Comparison of ENCODE assay signal across 1 cellular context in genomic region chr1:201486158-201486557, GRCh38.
A peak's percentile ranks its signal among the peaks of the same experiment; 100 is the strongest.
TF ChIP-seq lines count a peak whose summit lies in the region.

No MANE protein-coding gene starts in this region.

TF ChIP-seq in K562, 482 proteins besides CTCF, POLR2A, EP300 and RAD21 (continued from another document and continues in another):
- TF ChIP-seq KDM5B (IDR thresholded peaks at IDR 0.05; ENCODE audit: insufficient replicate concordance, low read depth, low read length) (no peak), CXXC5 (CRISPR knock-in tag; IDR thresholded peaks at IDR 0.05) (no peak), SOX6 (IDR thresholded peaks at IDR 0.05) (0 out of 2 replicates have a peak, but pooled peaks have one; percentile 33), ZNF436 (CRISPR knock-in tag; IDR thresholded peaks at IDR 0.05) (no peak), NEUROD1 (IDR thresholded peaks at IDR 0.05; ENCODE audit: borderline replicate concordance, low read depth, low read length, partially characterized antibody) (no peak), PPARD (CRISPR knock-in tag; IDR thresholded peaks at IDR 0.05) (no peak), CEBPB (tag; IDR thresholded peaks at IDR 0.05) (peak; percentile 46; the same call in 1 of the 2 replicates), CBX8 (IDR thresholded peaks at IDR 0.05; ENCODE audit: borderline replicate concordance, extremely low read depth, low read depth, low read length, poor library complexity, severe bottlenecking) (no peak), ZNF780A (CRISPR knock-in tag; IDR thresholded peaks at IDR 0.05) (no peak), HEY1 (CRISPR knock-in tag; IDR thresholded peaks at IDR 0.05; ENCODE audit: borderline replicate concordance) (no peak), PRPF4 (IDR thresholded peaks at IDR 0.05; ENCODE audit: insufficient read depth, low read depth, low read length, poor library complexity, severe bottlenecking) (no peak), ELF4 (CRISPR knock-in tag; IDR thresholded peaks at IDR 0.05) (no peak), SIN3B (IDR thresholded peaks at IDR 0.05; ENCODE audit: low read depth) (no peak), ZNF197 (CRISPR knock-in tag; IDR thresholded peaks at IDR 0.05; ENCODE audit: low read depth) (no peak), NCOR1 (IDR thresholded peaks at IDR 0.05) (no peak), CHD4 (IDR thresholded peaks at IDR 0.05; ENCODE audit: insufficient read depth, insufficient replicate concordance, low read depth, low read length, poor library complexity, severe bottlenecking) (no peak), ARID1B (IDR thresholded peaks at IDR 0.05) (peak; percentile 24; the same call in 1 of the 2 replicates), MCM3 (IDR thresholded peaks at IDR 0.05) (no peak), FOXP1 (CRISPR knock-in tag; IDR thresholded peaks at IDR 0.05) (no peak), TAF15 (IDR thresholded peaks at IDR 0.05; ENCODE audit: low read depth, low read length) (no peak), TFAM (CRISPR knock-in tag; conservative IDR thresholded peaks at IDR 0.05) (no peak), CBX3 (IDR thresholded peaks at IDR 0.05; ENCODE audit: borderline replicate concordance in 1 of 2, low read length in 2 of 2) (no peak), CEBPG (CRISPR knock-in tag; IDR thresholded peaks at IDR 0.05) (no peak), CEBPG (tag; conservative IDR thresholded peaks at IDR 0.05 in 1 of 2, IDR thresholded peaks at IDR 0.05 in 1 of 2) (peak; percentile 45 to 81; a peak in 2 of 4 replicates), RHOXF2B (CRISPR knock-in tag; conservative IDR thresholded peaks at IDR 0.05) (no peak), HIVEP1 (CRISPR knock-in tag; IDR thresholded peaks at IDR 0.05) (no peak), FOXK2 (conservative IDR thresholded peaks at IDR 0.05 in 1 of 2, IDR thresholded peaks at IDR 0.05 in 1 of 2; ENCODE audit: low read depth in 2 of 2) (peak in 1 of 2 experiments; percentile 33; a peak in 2 of 4 replicates), ZBTB34 (CRISPR knock-in tag; IDR thresholded peaks at IDR 0.05) (no peak), PHTF2 (CRISPR knock-in tag; IDR thresholded peaks at IDR 0.05) (no peak), POLR2H (tag; IDR thresholded peaks at IDR 0.05; ENCODE audit: low read depth) (no peak), BRCA1 (IDR thresholded peaks at IDR 0.05) (no peak), BRCA1 (CRISPR knock-in tag; IDR thresholded peaks at IDR 0.05) (no peak), KAT7 (CRISPR knock-in tag; IDR thresholded peaks at IDR 0.05; ENCODE audit: borderline replicate concordance) (no peak), ZNF589 (CRISPR knock-in tag; IDR thresholded peaks at IDR 0.05; ENCODE audit: low read depth) (peak; percentile 40; the same call in 1 of the 2 replicates), SMAD4 (CRISPR knock-in tag; conservative IDR thresholded peaks at IDR 0.05) (peak; percentile 85), PYGO2 (tag; IDR thresholded peaks at IDR 0.05) (no peak), ZNF830 (CRISPR knock-in tag; IDR thresholded peaks at IDR 0.05) (no peak), SAFB2 (IDR thresholded peaks at IDR 0.05; ENCODE audit: borderline replicate concordance, low read depth, low read length, severe bottlenecking) (no peak), RFX5 (IDR thresholded peaks at IDR 0.05; ENCODE audit: low read depth, low read length) (no peak)
- TF ChIP-seq, protein P1, sequence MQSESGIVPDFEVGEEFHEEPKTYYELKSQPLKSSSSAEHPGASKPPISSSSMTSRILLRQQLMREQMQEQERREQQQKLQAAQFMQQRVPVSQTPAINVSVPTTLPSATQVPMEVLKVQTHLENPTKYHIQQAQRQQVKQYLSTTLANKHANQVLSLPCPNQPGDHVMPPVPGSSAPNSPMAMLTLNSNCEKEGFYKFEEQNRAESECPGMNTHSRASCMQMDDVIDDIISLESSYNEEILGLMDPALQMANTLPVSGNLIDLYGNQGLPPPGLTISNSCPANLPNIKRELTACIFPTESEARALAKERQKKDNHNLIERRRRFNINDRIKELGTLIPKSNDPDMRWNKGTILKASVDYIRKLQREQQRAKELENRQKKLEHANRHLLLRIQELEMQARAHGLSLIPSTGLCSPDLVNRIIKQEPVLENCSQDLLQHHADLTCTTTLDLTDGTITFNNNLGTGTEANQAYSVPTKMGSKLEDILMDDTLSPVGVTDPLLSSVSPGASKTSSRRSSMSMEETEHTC (IDR thresholded peaks at IDR 0.05), result no peak
- TF ChIP-seq, protein P2, sequence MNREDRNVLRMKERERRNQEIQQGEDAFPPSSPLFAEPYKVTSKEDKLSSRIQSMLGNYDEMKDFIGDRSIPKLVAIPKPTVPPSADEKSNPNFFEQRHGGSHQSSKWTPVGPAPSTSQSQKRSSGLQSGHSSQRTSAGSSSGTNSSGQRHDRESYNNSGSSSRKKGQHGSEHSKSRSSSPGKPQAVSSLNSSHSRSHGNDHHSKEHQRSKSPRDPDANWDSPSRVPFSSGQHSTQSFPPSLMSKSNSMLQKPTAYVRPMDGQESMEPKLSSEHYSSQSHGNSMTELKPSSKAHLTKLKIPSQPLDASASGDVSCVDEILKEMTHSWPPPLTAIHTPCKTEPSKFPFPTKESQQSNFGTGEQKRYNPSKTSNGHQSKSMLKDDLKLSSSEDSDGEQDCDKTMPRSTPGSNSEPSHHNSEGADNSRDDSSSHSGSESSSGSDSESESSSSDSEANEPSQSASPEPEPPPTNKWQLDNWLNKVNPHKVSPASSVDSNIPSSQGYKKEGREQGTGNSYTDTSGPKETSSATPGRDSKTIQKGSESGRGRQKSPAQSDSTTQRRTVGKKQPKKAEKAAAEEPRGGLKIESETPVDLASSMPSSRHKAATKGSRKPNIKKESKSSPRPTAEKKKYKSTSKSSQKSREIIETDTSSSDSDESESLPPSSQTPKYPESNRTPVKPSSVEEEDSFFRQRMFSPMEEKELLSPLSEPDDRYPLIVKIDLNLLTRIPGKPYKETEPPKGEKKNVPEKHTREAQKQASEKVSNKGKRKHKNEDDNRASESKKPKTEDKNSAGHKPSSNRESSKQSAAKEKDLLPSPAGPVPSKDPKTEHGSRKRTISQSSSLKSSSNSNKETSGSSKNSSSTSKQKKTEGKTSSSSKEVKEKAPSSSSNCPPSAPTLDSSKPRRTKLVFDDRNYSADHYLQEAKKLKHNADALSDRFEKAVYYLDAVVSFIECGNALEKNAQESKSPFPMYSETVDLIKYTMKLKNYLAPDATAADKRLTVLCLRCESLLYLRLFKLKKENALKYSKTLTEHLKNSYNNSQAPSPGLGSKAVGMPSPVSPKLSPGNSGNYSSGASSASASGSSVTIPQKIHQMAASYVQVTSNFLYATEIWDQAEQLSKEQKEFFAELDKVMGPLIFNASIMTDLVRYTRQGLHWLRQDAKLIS (CRISPR knock-in tag; IDR thresholded peaks at IDR 0.05), result no peak
- TF ChIP-seq, protein P3, sequence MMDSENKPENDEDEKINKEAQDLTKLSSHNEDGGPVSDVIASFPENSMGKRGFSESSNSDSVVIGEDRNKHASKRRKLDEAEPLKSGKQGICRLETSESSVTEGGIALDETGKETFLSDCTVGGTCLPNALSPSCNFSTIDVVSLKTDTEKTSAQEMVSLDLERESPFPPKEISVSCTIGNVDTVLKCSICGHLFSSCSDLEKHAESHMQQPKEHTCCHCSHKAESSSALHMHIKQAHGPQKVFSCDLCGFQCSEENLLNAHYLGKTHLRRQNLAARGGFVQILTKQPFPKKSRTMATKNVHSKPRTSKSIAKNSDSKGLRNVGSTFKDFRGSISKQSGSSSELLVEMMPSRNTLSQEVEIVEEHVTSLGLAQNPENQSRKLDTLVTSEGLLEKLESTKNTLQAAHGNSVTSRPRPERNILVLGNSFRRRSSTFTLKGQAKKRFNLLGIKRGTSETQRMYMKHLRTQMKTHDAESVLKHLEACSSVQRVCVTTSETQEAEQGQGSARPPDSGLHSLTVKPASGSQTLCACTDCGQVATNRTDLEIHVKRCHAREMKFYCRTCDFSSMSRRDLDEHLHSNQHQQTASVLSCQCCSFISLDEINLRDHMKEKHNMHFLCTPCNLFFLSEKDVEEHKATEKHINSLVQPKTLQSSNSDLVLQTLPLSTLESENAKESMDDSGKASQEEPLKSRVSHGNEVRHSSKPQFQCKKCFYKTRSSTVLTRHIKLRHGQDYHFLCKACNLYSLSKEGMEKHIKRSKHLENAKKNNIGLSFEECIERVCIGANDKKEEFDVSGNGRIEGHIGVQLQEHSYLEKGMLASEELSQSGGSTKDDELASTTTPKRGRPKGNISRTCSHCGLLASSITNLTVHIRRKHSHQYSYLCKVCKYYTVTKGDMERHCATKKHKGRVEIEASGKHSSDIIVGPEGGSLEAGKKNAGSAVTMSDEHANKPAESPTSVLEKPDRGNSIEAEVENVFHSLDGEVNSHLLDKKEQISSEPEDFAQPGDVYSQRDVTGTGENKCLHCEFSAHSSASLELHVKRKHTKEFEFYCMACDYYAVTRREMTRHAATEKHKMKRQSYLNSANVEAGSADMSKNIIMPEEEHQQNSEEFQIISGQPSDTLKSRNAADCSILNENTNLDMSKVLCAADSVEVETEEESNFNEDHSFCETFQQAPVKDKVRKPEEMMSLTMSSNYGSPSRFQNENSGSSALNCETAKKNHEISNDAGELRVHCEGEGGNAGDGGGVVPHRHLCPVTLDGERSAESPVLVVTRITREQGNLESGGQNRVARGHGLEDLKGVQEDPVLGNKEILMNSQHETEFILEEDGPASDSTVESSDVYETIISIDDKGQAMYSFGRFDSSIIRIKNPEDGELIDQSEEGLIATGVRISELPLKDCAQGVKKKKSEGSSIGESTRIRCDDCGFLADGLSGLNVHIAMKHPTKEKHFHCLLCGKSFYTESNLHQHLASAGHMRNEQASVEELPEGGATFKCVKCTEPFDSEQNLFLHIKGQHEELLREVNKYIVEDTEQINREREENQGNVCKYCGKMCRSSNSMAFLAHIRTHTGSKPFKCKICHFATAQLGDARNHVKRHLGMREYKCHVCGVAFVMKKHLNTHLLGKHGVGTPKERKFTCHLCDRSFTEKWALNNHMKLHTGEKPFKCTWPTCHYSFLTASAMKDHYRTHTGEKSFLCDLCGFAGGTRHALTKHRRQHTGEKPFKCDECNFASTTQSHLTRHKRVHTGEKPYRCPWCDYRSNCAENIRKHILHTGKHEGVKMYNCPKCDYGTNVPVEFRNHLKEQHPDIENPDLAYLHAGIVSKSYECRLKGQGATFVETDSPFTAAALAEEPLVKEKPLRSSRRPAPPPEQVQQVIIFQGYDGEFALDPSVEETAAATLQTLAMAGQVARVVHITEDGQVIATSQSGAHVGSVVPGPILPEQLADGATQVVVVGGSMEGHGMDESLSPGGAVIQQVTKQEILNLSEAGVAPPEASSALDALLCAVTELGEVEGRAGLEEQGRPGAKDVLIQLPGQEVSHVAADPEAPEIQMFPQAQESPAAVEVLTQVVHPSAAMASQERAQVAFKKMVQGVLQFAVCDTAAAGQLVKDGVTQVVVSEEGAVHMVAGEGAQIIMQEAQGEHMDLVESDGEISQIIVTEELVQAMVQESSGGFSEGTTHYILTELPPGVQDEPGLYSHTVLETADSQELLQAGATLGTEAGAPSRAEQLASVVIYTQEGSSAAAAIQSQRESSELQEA (IDR thresholded peaks at IDR 0.05; ENCODE audit: low read depth), result no peak
- TF ChIP-seq, protein P4, sequence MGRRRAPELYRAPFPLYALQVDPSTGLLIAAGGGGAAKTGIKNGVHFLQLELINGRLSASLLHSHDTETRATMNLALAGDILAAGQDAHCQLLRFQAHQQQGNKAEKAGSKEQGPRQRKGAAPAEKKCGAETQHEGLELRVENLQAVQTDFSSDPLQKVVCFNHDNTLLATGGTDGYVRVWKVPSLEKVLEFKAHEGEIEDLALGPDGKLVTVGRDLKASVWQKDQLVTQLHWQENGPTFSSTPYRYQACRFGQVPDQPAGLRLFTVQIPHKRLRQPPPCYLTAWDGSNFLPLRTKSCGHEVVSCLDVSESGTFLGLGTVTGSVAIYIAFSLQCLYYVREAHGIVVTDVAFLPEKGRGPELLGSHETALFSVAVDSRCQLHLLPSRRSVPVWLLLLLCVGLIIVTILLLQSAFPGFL (CRISPR knock-in tag; IDR thresholded peaks at IDR 0.05), result no peak
- TF ChIP-seq, protein P5, sequence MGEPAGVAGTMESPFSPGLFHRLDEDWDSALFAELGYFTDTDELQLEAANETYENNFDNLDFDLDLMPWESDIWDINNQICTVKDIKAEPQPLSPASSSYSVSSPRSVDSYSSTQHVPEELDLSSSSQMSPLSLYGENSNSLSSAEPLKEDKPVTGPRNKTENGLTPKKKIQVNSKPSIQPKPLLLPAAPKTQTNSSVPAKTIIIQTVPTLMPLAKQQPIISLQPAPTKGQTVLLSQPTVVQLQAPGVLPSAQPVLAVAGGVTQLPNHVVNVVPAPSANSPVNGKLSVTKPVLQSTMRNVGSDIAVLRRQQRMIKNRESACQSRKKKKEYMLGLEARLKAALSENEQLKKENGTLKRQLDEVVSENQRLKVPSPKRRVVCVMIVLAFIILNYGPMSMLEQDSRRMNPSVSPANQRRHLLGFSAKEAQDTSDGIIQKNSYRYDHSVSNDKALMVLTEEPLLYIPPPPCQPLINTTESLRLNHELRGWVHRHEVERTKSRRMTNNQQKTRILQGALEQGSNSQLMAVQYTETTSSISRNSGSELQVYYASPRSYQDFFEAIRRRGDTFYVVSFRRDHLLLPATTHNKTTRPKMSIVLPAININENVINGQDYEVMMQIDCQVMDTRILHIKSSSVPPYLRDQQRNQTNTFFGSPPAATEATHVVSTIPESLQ (CRISPR knock-in tag; IDR thresholded peaks at IDR 0.05), result no peak
- TF ChIP-seq, protein P6, sequence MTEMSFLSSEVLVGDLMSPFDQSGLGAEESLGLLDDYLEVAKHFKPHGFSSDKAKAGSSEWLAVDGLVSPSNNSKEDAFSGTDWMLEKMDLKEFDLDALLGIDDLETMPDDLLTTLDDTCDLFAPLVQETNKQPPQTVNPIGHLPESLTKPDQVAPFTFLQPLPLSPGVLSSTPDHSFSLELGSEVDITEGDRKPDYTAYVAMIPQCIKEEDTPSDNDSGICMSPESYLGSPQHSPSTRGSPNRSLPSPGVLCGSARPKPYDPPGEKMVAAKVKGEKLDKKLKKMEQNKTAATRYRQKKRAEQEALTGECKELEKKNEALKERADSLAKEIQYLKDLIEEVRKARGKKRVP (CRISPR knock-in tag; IDR thresholded peaks at IDR 0.05), result peak; percentile 59
- TF ChIP-seq, protein P7, sequence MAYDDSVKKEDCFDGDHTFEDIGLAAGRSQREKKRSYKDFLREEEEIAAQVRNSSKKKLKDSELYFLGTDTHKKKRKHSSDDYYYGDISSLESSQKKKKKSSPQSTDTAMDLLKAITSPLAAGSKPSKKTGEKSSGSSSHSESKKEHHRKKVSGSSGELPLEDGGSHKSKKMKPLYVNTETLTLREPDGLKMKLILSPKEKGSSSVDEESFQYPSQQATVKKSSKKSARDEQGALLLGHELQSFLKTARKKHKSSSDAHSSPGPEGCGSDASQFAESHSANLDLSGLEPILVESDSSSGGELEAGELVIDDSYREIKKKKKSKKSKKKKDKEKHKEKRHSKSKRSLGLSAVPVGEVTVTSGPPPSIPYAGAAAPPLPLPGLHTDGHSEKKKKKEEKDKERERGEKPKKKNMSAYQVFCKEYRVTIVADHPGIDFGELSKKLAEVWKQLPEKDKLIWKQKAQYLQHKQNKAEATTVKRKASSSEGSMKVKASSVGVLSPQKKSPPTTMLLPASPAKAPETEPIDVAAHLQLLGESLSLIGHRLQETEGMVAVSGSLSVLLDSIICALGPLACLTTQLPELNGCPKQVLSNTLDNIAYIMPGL (CRISPR knock-in tag; IDR thresholded peaks at IDR 0.05), result no peak
